18 cellular contexts compared by ENCODE assay signal in the genomic region with DNA sequence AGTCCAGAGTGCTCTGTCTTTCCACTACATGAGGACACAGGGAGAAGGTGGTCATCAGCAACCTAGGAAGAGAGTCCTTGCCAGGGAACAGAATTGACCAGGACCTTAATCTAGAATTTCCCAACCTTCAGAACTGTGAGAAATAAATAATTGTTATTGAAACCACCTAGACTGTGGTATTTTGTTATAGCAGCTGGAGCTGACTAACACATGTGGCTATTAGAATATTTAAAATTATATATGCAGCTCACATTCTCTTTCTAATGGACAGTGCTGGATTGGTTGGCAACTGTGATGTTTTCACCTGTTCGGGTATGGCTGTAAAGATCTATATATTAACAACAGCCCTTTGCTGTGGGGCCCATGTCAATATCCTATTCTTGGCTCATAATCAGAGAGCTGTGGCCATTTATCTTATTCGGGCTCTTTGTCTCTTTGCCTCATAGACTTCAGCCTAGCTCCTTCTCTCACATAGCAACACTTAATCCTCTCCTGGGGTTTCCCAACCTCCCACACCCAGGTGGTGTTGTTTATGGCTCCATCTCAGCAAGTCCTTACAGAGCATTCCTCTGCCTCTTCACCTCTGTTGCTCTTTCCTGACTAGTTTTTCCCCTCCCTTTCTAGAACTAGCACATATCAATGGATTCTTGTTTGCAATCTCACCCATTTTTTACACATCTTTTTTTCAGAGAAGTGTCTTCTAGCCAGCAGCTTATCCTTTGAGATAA. TPM values are rescaled to one million over a fixed set of nuclear protein-coding genes. Genes with fewer than 3 reads are reported as not detected.
DNase-seq lines count a peak whose midpoint lies in the region; ATAC-seq and TF ChIP-seq lines count a peak whose summit lies in the region.
"Had no signal": no experiment of that assay in that cellular context is flagged by ENCODE, and none has a peak within 500 bp of the region (broad histone marks: within the 10 kb centered on the region; RNA-seq: fewer than 3 reads in every experiment).

No MANE protein-coding gene starts in this region.

- BruUV-seq in Panc1 (replicated peaks; lab: Mats Ljungman, UMichigan), result no TSS peak

- H3K27me3 ChIP-seq in HUES48 (ENCODE audit: control insufficient read depth, insufficient read depth, low read length), result no peaks in the 10 kb centered on the region
- H3K27me3 ChIP-seq in Panc1 (ENCODE audit: control insufficient read depth, insufficient read depth, low read length), result peaks cover 4% of the 10 kb centered on the region; the same call in 1 of the 2 replicates
- no peaks in the 10 kb centered on the region for H3K27me3 ChIP-seq in mesendoderm (ENCODE audit: insufficient read depth, low read length, poor library complexity)

- H3K27ac ChIP-seq in HUES48 (ENCODE audit: low read depth, low read length) (peak overlapping the region; percentile 51), Panc1 (ENCODE audit: low read length) (peak overlapping the region; percentile 13; the same call in 1 of the 2 replicates), mesendoderm (ENCODE audit: low read depth, low read length) (no peak overlapping the region)
- H3K27ac ChIP-seq: PC-9 had no signal

- in situ Hi-C loops in Panc1 (cut with HindIII; ENCODE audit: low pct_unique_long_range_greater_than_20kb, low sequenced_read_pairs), result no loop called here

- H2BK15ac ChIP-seq in mesendoderm (replicated peaks; ENCODE audit: low read depth), result no peak overlapping the region

- H2BK5ac ChIP-seq in mesendoderm (ENCODE audit: low read length), result no peak overlapping the region

- H3K36me3 ChIP-seq in HUES48 (ENCODE audit: control insufficient read depth, insufficient read depth, low read length) (no peaks in the 10 kb centered on the region), Panc1 (ENCODE audit: control insufficient read depth, insufficient read depth, low read length) (no peaks in the 10 kb centered on the region), mesendoderm (ENCODE audit: control insufficient read depth, insufficient read depth, low read length) (no peaks in the 10 kb centered on the region)

- H4K5ac ChIP-seq in mesendoderm (ENCODE audit: low read length), result no peak overlapping the region

- no peak overlapping the region for H3K4me2 ChIP-seq in mesendoderm (ENCODE audit: low read length)
- H3K4me2 ChIP-seq: PC-9, SK-N-SH had no signal

- no CpG with 5 or more reads among the region's 2 CpGs for WGBS in mesendoderm (ENCODE audit: extremely low coverage, insufficient coverage, low lambda C conversion rate)

- no peaks in the 10 kb centered on the region for H3K79me1 ChIP-seq in mesendoderm (ENCODE audit: low read length)

- H3K23ac ChIP-seq in mesendoderm (ENCODE audit: low read length), result no peak overlapping the region

- H2BK120ac ChIP-seq in mesendoderm (ENCODE audit: low read depth, low read length), result peak overlapping the region; percentile 96

- no peak for DNase-seq in Panc1 (ENCODE audit: low read depth, low spot score)
- DNase-seq in mesendoderm, result peak; percentile 69
- DNase-seq in glomerular visceral epithelial cell (ENCODE audit: extremely low spot score), result no peak
- no peak for DNase-seq in central memory CD4-positive, alpha-beta T cell
- DNase-seq: AML-193; CD4-positive, CD25-positive, alpha-beta regulatory T cell; GF-D8; GOT3; MM.1S; NCI-H1105 treated with DMSO at 0.1 percent for 48 hours; NCI-H187; NCI-H526; PC-9; Right ventricle myocardium superior; SK-N-SH had no signal

- H3K18ac ChIP-seq in mesendoderm (ENCODE audit: low read length), result no peak overlapping the region

- POLR2A ChIA-PET in Panc1 (lab: Charles Lee), result no interaction called here

- no peak for ATAC-seq in Panc1
- ATAC-seq in esophagus mucosa, result peak; percentile 90
- no peak for ATAC-seq in HG03378 (IDR thresholded peaks at IDR 0.05; ENCODE audit: unreplicated experiment)

- H3K56ac ChIP-seq in mesendoderm (ENCODE audit: low read length), result no peak overlapping the region

- H4K8ac ChIP-seq in mesendoderm (ENCODE audit: low read depth, low read length), result no peak overlapping the region

- no peaks in the 10 kb centered on the region for H3K9me3 ChIP-seq in HUES48 (ENCODE audit: control insufficient read depth, insufficient read depth, low read length)
- no peaks in the 10 kb centered on the region; the same call in 1 of the 2 replicates for H3K9me3 ChIP-seq in Panc1 (ENCODE audit: control insufficient read depth, insufficient read depth, low read depth, low read length)

- intact Hi-C loops in Panc1 (cut with micrococcal nuclease; ENCODE audit: unreplicated experiment), result no loop called here

- no peaks in the 10 kb centered on the region for H3K79me2 ChIP-seq in mesendoderm (ENCODE audit: control insufficient read depth, insufficient read depth, low read length)

- H2AK5ac ChIP-seq in mesendoderm (ENCODE audit: low read length), result no peak overlapping the region

- H3K4me3 ChIP-seq in HUES48 (ENCODE audit: low read depth, low read length) (no peak overlapping the region), Panc1 (ENCODE audit: low read depth in 2 of 2, low read length in 2 of 2) (no peak overlapping the region), mesendoderm (ENCODE audit: low read length) (no peak overlapping the region)
- H3K4me3 ChIP-seq: PC-9 had no signal

- TF ChIP-seq CTCF in Panc1 (IDR thresholded peaks at IDR 0.05), result no peak

- no peaks in the 10 kb centered on the region; the same call in 1 of the 2 replicates for H3K4me1 ChIP-seq in HUES48 (ENCODE audit: control insufficient read depth, insufficient read depth, low read length)
- H3K4me1 ChIP-seq in Panc1 (ENCODE audit: control insufficient read depth, insufficient read depth, low read length), result no peaks in the 10 kb centered on the region
- H3K4me1 ChIP-seq in mesendoderm (ENCODE audit: control insufficient read depth, low read depth, low read length), result no peaks in the 10 kb centered on the region

- CTCF ChIA-PET in Panc1 (lab: Charles Lee), result no interaction called here

- no peak overlapping the region for H3K4ac ChIP-seq in mesendoderm (ENCODE audit: low read depth, low read length)

- H3K9ac ChIP-seq in HUES48 (ENCODE audit: low read depth, low read length), result no peak overlapping the region
- H3K9ac ChIP-seq in mesendoderm (ENCODE audit: low read length), result no peak overlapping the region
- H3K9ac ChIP-seq: SK-N-SH had no signal

RNA-seq across cellular contexts. Expression of gene AMOTL1, which starts 46.4 kb away (rescaled TPM):
- 16.0 TPM for total RNA-seq in Panc1 (2021; ENCODE audit: unreplicated experiment)
- 9.2 TPM for polyA plus RNA-seq in Panc1 (2012; ENCODE audit: insufficient read length)
- total RNA-seq in esophagus mucosa, result 52.4 TPM
- 37.8 TPM for polyA plus RNA-seq in mesendoderm (2013, experiment 1 of 2)
- polyA plus RNA-seq in mesendoderm (2013, experiment 2 of 2), result 36.9 TPM
